In the genomic region with DNA sequence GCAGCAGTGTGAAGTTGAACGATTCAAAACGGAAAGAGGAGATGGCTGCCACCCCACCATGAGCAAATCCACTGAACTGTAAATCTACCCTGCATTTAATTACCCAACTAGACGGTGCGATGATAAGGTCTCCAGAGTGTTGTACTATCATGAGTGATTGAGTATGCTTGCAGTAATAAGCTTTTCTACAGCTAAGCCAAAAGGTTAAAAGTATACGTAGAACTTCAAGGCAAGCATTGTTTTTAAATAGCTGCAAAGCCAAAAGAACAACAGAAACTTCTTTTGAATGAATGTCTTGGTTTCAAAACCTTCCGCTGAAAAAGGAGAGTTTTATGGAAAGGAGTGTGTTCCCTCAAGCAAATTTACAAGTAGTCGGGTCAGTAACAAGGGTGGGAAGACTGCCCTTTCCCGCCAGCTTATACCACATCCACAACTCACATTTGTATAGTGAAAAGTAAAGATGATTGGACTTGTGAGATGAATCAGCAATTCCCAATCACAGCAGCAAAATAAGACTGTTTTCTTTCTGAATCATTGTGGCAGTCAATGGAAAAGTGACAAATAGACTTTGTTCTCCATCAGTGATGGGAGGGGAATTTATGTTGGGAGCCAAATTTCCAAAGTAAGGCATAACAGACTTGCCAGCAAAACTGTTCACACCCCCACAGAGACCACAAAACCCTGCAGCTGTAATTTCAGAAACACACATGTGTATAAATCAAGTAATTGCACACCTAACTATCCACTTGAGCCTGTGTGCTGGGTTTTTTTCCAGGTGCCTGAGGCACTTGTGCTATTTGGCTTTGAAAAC, we compare ENCODE assay signal across 14 cellular contexts.
DNase-seq lines count a peak whose midpoint lies in the region; ATAC-seq, FAIRE-seq and TF ChIP-seq lines count a peak whose summit lies in the region.
"Had no signal": no experiment of that assay in that cellular context is flagged by ENCODE, and none has a peak within 500 bp of the region (broad histone marks: within the 10 kb centered on the region; RNA-seq: fewer than 3 reads in every experiment).

No MANE protein-coding gene starts in this region.

- no peak overlapping the region for H3K4me3 ChIP-seq in right atrium auricular region
- H3K4me3 ChIP-seq in keratinocyte (ENCODE audit: control insufficient read depth in 2 of 3, extremely low read depth in 1 of 3, insufficient read depth in 2 of 3, low read depth in 1 of 3, low read length in 3 of 3) = no peak overlapping the region
- H3K4me3 ChIP-seq in A673 (ENCODE audit: low read depth, low read length, poor library complexity, severe bottlenecking) = no peak overlapping the region
- H3K4me3 ChIP-seq: GM12878, lower lobe of right lung, SJCRH30, vagina had no signal

- CTCF ChIA-PET in A673 (lab: Charles Lee) = no interaction called here

- H4K20me1 ChIP-seq in keratinocyte (ENCODE audit: control insufficient read depth, extremely low read depth, insufficient read depth, low read length) = no peaks in the 10 kb centered on the region

- H3K27ac ChIP-seq in right atrium auricular region = peak overlapping the region in 1 of 2 donors; percentile 42
- H3K27ac ChIP-seq in keratinocyte (ENCODE audit: control insufficient read depth, insufficient read depth, low read length) = no peak overlapping the region
- no peak overlapping the region for H3K27ac ChIP-seq in A673 (ENCODE audit: low read depth, low read length, poor library complexity, severe bottlenecking)
- H3K27ac ChIP-seq: lower lobe of right lung, SJCRH30, vagina had no signal

- intact Hi-C loops in Right ventricle myocardium inferior (cut with DNase I) (no loop called here), A673 (cut with micrococcal nuclease; ENCODE audit: unreplicated experiment) (no loop called here)

- in situ Hi-C loops in ACHN (cut with HindIII; ENCODE audit: low pct_ligation_motif_present, low pct_unique_long_range_greater_than_20kb, low sequenced_read_pairs) = no loop called here

- no peaks in the 10 kb centered on the region for H3K27me3 ChIP-seq in right atrium auricular region
- H3K27me3 ChIP-seq in keratinocyte (ENCODE audit: control insufficient read depth, extremely low read depth, insufficient read depth, low read length) = no peaks in the 10 kb centered on the region
- H3K27me3 ChIP-seq in A673 (replicated peaks; ENCODE audit: insufficient read depth, low read depth, low read length, poor library complexity) = no peaks in the 10 kb centered on the region
- H3K27me3 ChIP-seq: SJCRH30, vagina had no signal

- H3K36me3 ChIP-seq in right atrium auricular region (no peaks in the 10 kb centered on the region), keratinocyte (ENCODE audit: control insufficient read depth in 2 of 2, extremely low read depth in 1 of 2, insufficient read depth in 2 of 2, low read length in 2 of 2) (no peaks in the 10 kb centered on the region), A673 (ENCODE audit: insufficient read depth, low read length, poor library complexity, severe bottlenecking) (no peaks in the 10 kb centered on the region)
- H3K36me3 ChIP-seq: lower lobe of right lung, SJCRH30, vagina had no signal

- POLR2A ChIA-PET in A673 (lab: Charles Lee; ENCODE audit: low non-redundant PET) = no interaction called here

- H3K9me3 ChIP-seq in right atrium auricular region (no peaks in the 10 kb centered on the region), keratinocyte (ENCODE audit: control insufficient read depth, low read depth, low read length) (no peaks in the 10 kb centered on the region), A673 (ENCODE audit: low read depth, low read length, poor library complexity, severe bottlenecking) (no peaks in the 10 kb centered on the region)
- H3K9me3 ChIP-seq: lower lobe of right lung, SJCRH30, vagina had no signal

- DNase-seq in Right ventricle myocardium inferior (ENCODE audit: missing footprints) (no peak), right atrium auricular region (ENCODE audit: low spot score) (no peak), astrocyte of the hippocampus (ENCODE audit: low read depth, low spot score) (peak; percentile 84), keratinocyte (ENCODE audit: low read depth, low spot score) (no peak), urothelium cell line (ENCODE audit: low spot score) (peak; percentile 11), ACHN (no peak), A673 (ENCODE audit: low spot score) (no peak)
- DNase-seq: effector CD8-positive, alpha-beta T cell; lower lobe of right lung; SJCRH30; stimulated activated CD4-positive, alpha-beta T cell treated with anti-CD3 and anti-CD28 coated beads, Interleukin-1b, Interleukin-23, amount 100 ng/mL, for 48 hours had no signal

- no peak overlapping the region for H3K9ac ChIP-seq in keratinocyte (ENCODE audit: control insufficient read depth, extremely low read depth, insufficient read depth, low read length)

- peak overlapping the region; percentile 69 for H2AFZ ChIP-seq in keratinocyte (ENCODE audit: control insufficient read depth, low read length)

- ATAC-seq in Right ventricle myocardium inferior (peak; percentile 80), HG02642 (IDR thresholded peaks at IDR 0.05; ENCODE audit: poor library complexity, unreplicated experiment) (no peak)
- ATAC-seq: GM12878, lower lobe of right lung had no signal

- TF ChIP-seq CTCF in right atrium auricular region (IDR thresholded peaks at IDR 0.05) (no peak), keratinocyte (optimal IDR thresholded peaks at IDR 0.05 in 1 of 3, IDR thresholded peaks at IDR 0.05 in 1 of 3, conservative IDR thresholded peaks at IDR 0.05 in 1 of 3; ENCODE audit: extremely low read depth in 1 of 3, insufficient read depth in 2 of 3, low read length in 3 of 3) (no peak), A673 (conservative IDR thresholded peaks at IDR 0.05; ENCODE audit: low read depth, low read length) (no peak)

- H3K4me1 ChIP-seq in right atrium auricular region = peaks cover 0 to 22% of the 10 kb centered on the region in 2 donors
- H3K4me1 ChIP-seq in keratinocyte (ENCODE audit: control insufficient read depth, extremely low read depth, insufficient read depth, low read length) = peaks cover 3% of the 10 kb centered on the region
- no peaks in the 10 kb centered on the region for H3K4me1 ChIP-seq in A673 (ENCODE audit: insufficient read depth, low read length, poor library complexity, severe bottlenecking)
- H3K4me1 ChIP-seq: lower lobe of right lung, SJCRH30 had no signal

- dilution Hi-C loops in keratinocyte (cut with MboI; ENCODE audit: extremely low pct_ligation_motif_present, low sequenced_read_pairs) = no loop called here

- no TSS peak for BruUV-seq in A673 (replicated peaks; lab: Mats Ljungman, UMichigan)

- no peaks in the 10 kb centered on the region for H3K79me2 ChIP-seq in keratinocyte (ENCODE audit: control insufficient read depth, insufficient read depth, low read length)

- peak overlapping the region; percentile 50 for H3K4me2 ChIP-seq in keratinocyte (ENCODE audit: control insufficient read depth, extremely low read depth, insufficient read depth, low read depth, low read length)

- FAIRE-seq in keratinocyte (lab: Jason Lieb, UNC) (peak; percentile 67), urothelium cell line (lab: Jason Lieb, UNC) (no peak)
- FAIRE-seq: GM12878 had no signal

- no peaks in the 10 kb centered on the region for H3K9me1 ChIP-seq in keratinocyte (ENCODE audit: control insufficient read depth, extremely low read depth, insufficient read depth, low read length)

Comparison
In these comparisons a context has a peak if more than half of its experiments do, and no peak if none do; other contexts are left out.
1. DNase-seq: peak in astrocyte of the hippocampus (single experiment) and urothelium cell line (single experiment); none in Right ventricle myocardium inferior (single experiment), right atrium auricular region (single experiment), keratinocyte (single experiment), ACHN (single experiment) and A673 (single experiment).